ENCODE assay signal across 23 cellular contexts in the genomic region with DNA sequence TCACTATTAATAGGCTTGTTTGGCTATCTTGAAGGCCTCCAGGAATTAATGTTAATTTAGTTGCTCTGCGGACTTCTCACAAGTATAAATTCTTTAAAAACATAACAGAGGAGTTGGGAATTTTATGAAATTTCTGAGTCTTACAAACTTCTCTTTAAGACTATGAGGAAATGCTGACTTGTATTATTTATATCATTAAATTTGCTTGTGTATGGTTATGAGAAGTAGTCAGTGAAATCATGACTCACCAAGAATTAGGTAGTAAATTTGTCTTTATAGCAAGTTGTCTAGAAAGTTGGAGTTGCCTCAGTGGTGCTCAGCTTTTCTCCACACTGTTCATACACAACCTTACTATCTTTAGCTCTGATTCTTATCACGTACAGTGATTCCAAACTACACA.
"Had no signal": no experiment of that assay in that cellular context is flagged by ENCODE, and none has a peak within 500 bp of the region (broad histone marks: within the 10 kb centered on the region; RNA-seq: fewer than 3 reads in every experiment).

No MANE protein-coding gene starts in this region.

- H3K36me3 ChIP-seq: neural progenitor cell, ovary, vagina had no signal

- H3K4me3 Mint-ChIP-seq: dendritic cell treated with granulocyte-macrophage colony-stimulating factor and Interleukin-4, amounts not matched to agents 40 ng/mL and 50 ng/mL, for 4 days; effector memory CD8-positive, alpha-beta T cell; memory B cell; mesothelial cell of epicardium; natural killer cell treated with Interleukin-12 subunit alpha and Interleukin-12 subunit beta and Interleukin-15 and Interleukin-18, amount 100 ng/mL, for 72 hours; neural progenitor cell; stimulated activated effector memory CD8-positive, alpha-beta T cell treated with anti-CD3 and anti-CD28 coated beads, Interleukin-12 subunit alpha, Interleukin-12 subunit beta, amount 100 ng/mL, for 72 hours; stimulated activated naive CD8-positive, alpha-beta T cell treated with anti-CD3 and anti-CD28 coated beads, Interleukin-15, Interleukin-2, amounts not matched to agents 100 ng/mL and 50 ng/mL, for 24 hours had no signal

- H3K9ac ChIP-seq: neural progenitor cell had no signal

- H2AFZ ChIP-seq: neural progenitor cell had no signal

- DNase-seq: effector memory CD8-positive, alpha-beta T cell; foreskin fibroblast; glutamatergic neuron; islet precursor cell; lower lobe of right lung; nucleus accumbens; ovary; stimulated activated CD4-positive, alpha-beta T cell treated with anti-CD3 and anti-CD28 coated beads, Interleukin-4, amount 100 ng/mL, for 1 hour; stimulated activated CD8-positive, alpha-beta memory T cell treated with anti-CD3 and anti-CD28 coated beads, Interleukin-4, amount 100 ng/mL, for 48 hours; tibial artery; upper lobe of left lung had no signal

- H3K4me1 ChIP-seq: lower lobe of right lung, upper lobe of left lung had no signal

- H3K4me1 Mint-ChIP-seq: memory B cell had no signal

- H3K36me3 Mint-ChIP-seq: stimulated activated effector memory CD8-positive, alpha-beta T cell treated with anti-CD3 and anti-CD28 coated beads, Interleukin-12 subunit alpha, Interleukin-12 subunit beta, amount 100 ng/mL, for 72 hours had no signal

- H3K4me2 ChIP-seq: neural progenitor cell had no signal

- H3K9me3 ChIP-seq: lower lobe of right lung, ovary, vagina had no signal

- H3K27ac Mint-ChIP-seq: dendritic cell treated with granulocyte-macrophage colony-stimulating factor and Interleukin-4, amounts not matched to agents 40 ng/mL and 50 ng/mL, for 4 days; memory B cell; mesothelial cell of epicardium; neural progenitor cell; stimulated activated effector memory CD8-positive, alpha-beta T cell treated with anti-CD3 and anti-CD28 coated beads, Interleukin-12 subunit alpha, Interleukin-12 subunit beta, amount 100 ng/mL, for 72 hours; stimulated activated naive CD8-positive, alpha-beta T cell treated with anti-CD3 and anti-CD28 coated beads, Interleukin-15, Interleukin-2, amounts not matched to agents 100 ng/mL and 50 ng/mL, for 24 hours had no signal

- H3K27me3 Mint-ChIP-seq: dendritic cell treated with granulocyte-macrophage colony-stimulating factor and Interleukin-4, amounts not matched to agents 40 ng/mL and 50 ng/mL, for 4 days; effector memory CD8-positive, alpha-beta T cell; natural killer cell treated with Interleukin-12 subunit alpha and Interleukin-12 subunit beta and Interleukin-15 and Interleukin-18, amount 100 ng/mL, for 72 hours; stimulated activated naive CD8-positive, alpha-beta T cell treated with anti-CD3 and anti-CD28 coated beads, Interleukin-15, Interleukin-2, amounts not matched to agents 100 ng/mL and 50 ng/mL, for 24 hours had no signal

- H3K27me3 ChIP-seq: esophagus muscularis mucosa, gastroesophageal sphincter, neural progenitor cell, ovary, right atrium auricular region, tibial artery, upper lobe of left lung, vagina had no signal

- H3K9me3 Mint-ChIP-seq: effector memory CD8-positive, alpha-beta T cell; natural killer cell treated with Interleukin-12 subunit alpha and Interleukin-12 subunit beta and Interleukin-15 and Interleukin-18, amount 100 ng/mL, for 72 hours; stimulated activated effector memory CD8-positive, alpha-beta T cell treated with anti-CD3 and anti-CD28 coated beads, Interleukin-12 subunit alpha, Interleukin-12 subunit beta, amount 100 ng/mL, for 72 hours had no signal

- H3K27ac ChIP-seq: epithelial cell of prostate, gastroesophageal sphincter, lower lobe of right lung, neural progenitor cell, ovary, upper lobe of left lung, vagina had no signal

- ATAC-seq: effector memory CD8-positive, alpha-beta T cell; gastroesophageal sphincter; lower lobe of right lung; natural killer cell treated with Interleukin-12 subunit alpha and Interleukin-12 subunit beta and Interleukin-15 and Interleukin-18, amount 100 ng/mL, for 72 hours; stimulated activated effector memory CD8-positive, alpha-beta T cell treated with anti-CD3 and anti-CD28 coated beads, Interleukin-12 subunit alpha, Interleukin-12 subunit beta, amount 100 ng/mL, for 72 hours had no signal

- H3K4me3 ChIP-seq: esophagus muscularis mucosa, gastroesophageal sphincter, lower lobe of right lung, neural progenitor cell, ovary, right atrium auricular region, tibial artery, upper lobe of left lung, vagina had no signal
